10 cellular contexts compared by ENCODE assay signal in the genomic region with DNA sequence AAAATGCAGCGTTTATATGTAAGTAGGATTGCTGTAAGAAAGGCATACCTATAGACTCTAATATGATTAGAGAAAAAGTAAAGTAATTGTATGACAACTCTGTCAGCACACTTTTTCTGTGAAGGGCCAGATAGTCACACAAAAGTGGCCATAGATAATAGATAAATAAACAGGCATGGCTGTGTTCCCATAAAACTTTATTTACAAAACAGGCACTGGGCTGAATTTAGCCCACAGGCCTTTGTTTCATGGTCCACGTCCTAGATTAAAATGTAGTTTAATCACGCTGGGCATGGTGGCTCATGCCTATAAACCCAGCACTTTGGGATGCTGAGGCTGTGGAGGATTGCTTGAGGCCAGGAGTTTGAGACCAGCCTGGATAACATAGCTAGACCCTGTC. TPM values are rescaled to one million over a fixed set of nuclear protein-coding genes. Genes with fewer than 3 reads are reported as not detected.
"Had no signal": no experiment of that assay in that cellular context is flagged by ENCODE, and none has a peak within 500 bp of the region (broad histone marks: within the 10 kb centered on the region; RNA-seq: fewer than 3 reads in every experiment).

No MANE protein-coding gene starts in this region.

- H3K27ac ChIP-seq: HL-60, KMS-11 had no signal

- H3K9ac ChIP-seq: KMS-11 had no signal

- DNase-seq: IMR-90, KBM-7, KG1 had no signal

- ATAC-seq: HepG2 had no signal

- H3K4me2 ChIP-seq: KMS-11 had no signal

- FAIRE-seq: HepG2, HTR-8/SVneo had no signal

RNA-seq across cellular contexts. Expression of gene TXNDC8, which starts 8.7 kb away (rescaled TPM):
- total RNA-seq: HepG2, HT-29, HT1080, IMR-90 had no signal
- polyA plus RNA-seq: HepG2, IgD-negative memory B cell, IMR-90 had no signal
